ENCODE assay signal across 17 cellular contexts in genomic region chr10:58712982-58713381, GRCh38.
A peak's percentile ranks its signal among the peaks of the same experiment; 100 is the strongest.
DNase-seq lines count a peak whose midpoint lies in the region; ATAC-seq, FAIRE-seq and TF ChIP-seq lines count a peak whose summit lies in the region.
"Had no signal": no experiment of that assay in that cellular context is flagged by ENCODE, and none has a peak within 500 bp of the region (broad histone marks: within the 10 kb centered on the region; RNA-seq: fewer than 3 reads in every experiment).

No MANE protein-coding gene starts in this region.

- no CpG with 5 or more reads among the region's 1 CpG for WGBS in IMR-90 (ENCODE audit: extremely low coverage in 2 of 2, insufficient read length in 1 of 2), 2 experiments
- 69% methylated on average over 1 of the region's 1 CpG; no CpG with 5 or more reads in 1 of the 2 experiments for WGBS in H1 (ENCODE audit: extremely low coverage in 1 of 2, insufficient coverage in 1 of 2, insufficient read length in 1 of 2, insufficient replicate concordance in 2 of 2, low coverage in 1 of 2, low lambda C conversion rate in 2 of 2, missing lambda C conversion rate in 1 of 2), 2 experiments

- intact Hi-C loops in IMR-90 (cut with micrococcal nuclease): no loop called here

- H3K79me2 ChIP-seq in H1 (ENCODE audit: control insufficient read depth in 1 of 2, insufficient read depth in 2 of 2, low read length in 2 of 2): no peaks in the 10 kb centered on the region

- CTCF ChIA-PET in IMR-90 (lab: Yijun Ruan, JAX) (no interaction called here), H1 (lab: Charles Lee; ENCODE audit: partially characterized antibody) (interaction anchor here (2.5 kb wide), 1 partner anchor 9 kb away, joined by 10 read pairs; no protein-coding TSS in a partner anchor)

- H3K9me1 ChIP-seq in IMR-90 (ENCODE audit: insufficient read depth, low read length): peaks cover 3% of the 10 kb centered on the region; the same call in 1 of the 2 replicates

- H3K14ac ChIP-seq in IMR-90 (replicated peaks; ENCODE audit: low read depth, low read length) (no peak overlapping the region), H1 (ENCODE audit: insufficient read length) (no peak overlapping the region)

- no peaks in the 10 kb centered on the region for H3K36me3 Mint-ChIP-seq in nephron (ENCODE audit: low read depth)
- H3K36me3 Mint-ChIP-seq: activated CD8-positive, alpha-beta memory T cell treated with anti-CD3 and anti-CD28 coated beads, Interleukin-2, amount 10 ng/mL, durations not matched to agents 7 days and 5 days; CD14-positive monocyte had no signal

- TF ChIP-seq EP300 in H1 (IDR thresholded peaks at IDR 0.05; ENCODE audit: borderline replicate concordance in 1 of 2, low read depth in 2 of 2, low read length in 2 of 2): no peak

- H2BK5ac ChIP-seq in IMR-90 (ENCODE audit: low read depth, low read length, poor library complexity, severe bottlenecking) (no peak overlapping the region), H1 (ENCODE audit: low read depth, low read length) (no peak overlapping the region)

- no peaks in the 10 kb centered on the region for H3K23me2 ChIP-seq in H1 (ENCODE audit: low read depth, low read length)

- H3K9me3 ChIP-seq in IMR-90 (ENCODE audit: control insufficient read depth, insufficient read depth, low read length) (no peaks in the 10 kb centered on the region), H1 (ENCODE audit: insufficient read depth in 2 of 2, low read depth in 1 of 2, low read length in 1 of 2) (no peaks in the 10 kb centered on the region)
- H3K9me3 ChIP-seq: breast epithelium, prostate gland had no signal

- H4K8ac ChIP-seq in IMR-90 (ENCODE audit: low read depth in 2 of 2, low read length in 2 of 2): no peak overlapping the region
- H4K8ac ChIP-seq in H1 (ENCODE audit: extremely low read depth, insufficient read depth, low read length): no peak overlapping the region

- H2AK9ac ChIP-seq in IMR-90 (replicated peaks; ENCODE audit: low read depth, low read length, poor library complexity): no peak overlapping the region

- H3K4me2 ChIP-seq in IMR-90 (ENCODE audit: low read depth, low read length) (no peak overlapping the region), H1 (ENCODE audit: insufficient read depth in 1 of 2, low read depth in 2 of 2, low read length in 2 of 2) (no peak overlapping the region)

- no peak overlapping the region for H4K5ac ChIP-seq in IMR-90 (ENCODE audit: low read depth, low read length)
- no peak overlapping the region for H4K5ac ChIP-seq in H1 (ENCODE audit: insufficient read length, low read depth, low read length)

- H3K18ac ChIP-seq in IMR-90 (ENCODE audit: low read depth, low read length) (no peak overlapping the region), H1 (ENCODE audit: extremely low read depth, low read length) (no peak overlapping the region)

- H3K27ac Mint-ChIP-seq in nephron: peak overlapping the region; percentile 24 to 69 (median 52)
- H3K27ac Mint-ChIP-seq: activated CD8-positive, alpha-beta memory T cell treated with anti-CD3 and anti-CD28 coated beads, Interleukin-2, amount 10 ng/mL, durations not matched to agents 7 days and 5 days; CD14-positive monocyte had no signal

- H3K27me3 Mint-ChIP-seq in nephron (ENCODE audit: low read depth): no peaks in the 10 kb centered on the region
- H3K27me3 Mint-ChIP-seq: activated CD8-positive, alpha-beta memory T cell treated with anti-CD3 and anti-CD28 coated beads, Interleukin-2, amount 10 ng/mL, durations not matched to agents 7 days and 5 days had no signal

- no peak overlapping the region for H2AFZ ChIP-seq in IMR-90 (replicated peaks; ENCODE audit: low read length, poor library complexity)
- H2AFZ ChIP-seq in H1 (ENCODE audit: low read length): no peak overlapping the region

- peaks cover 10% of the 10 kb centered on the region for H3K9me3 Mint-ChIP-seq in nephron

- no peaks in the 10 kb centered on the region for H4K20me1 ChIP-seq in IMR-90 (ENCODE audit: insufficient read depth, low read length)
- no peaks in the 10 kb centered on the region for H4K20me1 ChIP-seq in H1 (replicated peaks in 1 of 2; ENCODE audit: control insufficient read depth in 1 of 2, insufficient read depth in 2 of 2, low read length in 2 of 2)

- no peak overlapping the region for H2BK20ac ChIP-seq in IMR-90 (ENCODE audit: low read depth, low read length)
- H2BK20ac ChIP-seq in H1 (ENCODE audit: low read length): no peak overlapping the region

- H3K9ac ChIP-seq in IMR-90 (ENCODE audit: low read depth, low read length) (no peak overlapping the region), H1 (replicated peaks in 1 of 4; ENCODE audit: extremely low read depth in 1 of 4, low read depth in 3 of 4, low read length in 3 of 4) (no peak overlapping the region)

- no peak for DNase-seq in AG10803 (ENCODE audit: low read depth)
- no peak for DNase-seq in IMR-90
- DNase-seq in H1 (ENCODE audit: low read depth in 1 of 2, low spot score in 2 of 2): no peak
- DNase-seq in SHP77 treated with DMSO at 0.1 percent for 48 hours (lab: John Stamatoyannopoulos, UW): no peak
- DNase-seq in H4 (ENCODE audit: low spot score): no peak
- DNase-seq in MV-4-11 (lab: John Stamatoyannopoulos, UW): no peak
- DNase-seq: activated CD8-positive, alpha-beta memory T cell treated with anti-CD3 and anti-CD28 coated beads, Interleukin-2, amount 10 ng/mL, durations not matched to agents 7 days and 5 days; effector memory CD4-positive, alpha-beta T cell; kidney; NCI-H1092; WERI-Rb-1 had no signal

- H3K79me1 ChIP-seq in IMR-90 (ENCODE audit: low read depth in 1 of 2, low read length in 2 of 2) (peaks cover 10 to 14% of the 10 kb centered on the region in 2 experiments), H1 (ENCODE audit: low read depth, low read length) (no peaks in the 10 kb centered on the region)

- H3K4me3 ChIP-seq in AG10803 (ENCODE audit: low read length) (no peak overlapping the region), IMR-90 (ENCODE audit: insufficient read depth, low read depth, low read length) (no peak overlapping the region), H1 (ENCODE audit: extremely low read depth in 1 of 4, insufficient read depth in 2 of 4, low read depth in 3 of 4, low read length in 4 of 4) (no peak overlapping the region)
- H3K4me3 ChIP-seq: breast epithelium, GM12878, prostate gland had no signal

- TF ChIP-seq POLR2A in IMR-90 (IDR thresholded peaks at IDR 0.05; ENCODE audit: low read depth, low read length) (no peak), H1 (IDR thresholded peaks at IDR 0.05; ENCODE audit: control extremely low read depth in 1 of 2, low read depth in 2 of 2, low read length in 2 of 2) (no peak)

- ATAC-seq in IMR-90 (ENCODE audit: low read depth) (no peak), HG02973 (IDR thresholded peaks at IDR 0.05; ENCODE audit: unreplicated experiment) (no peak)
- ATAC-seq: activated CD8-positive, alpha-beta memory T cell treated with anti-CD3 and anti-CD28 coated beads, Interleukin-2, amount 10 ng/mL, durations not matched to agents 7 days and 5 days; GM12878 had no signal

- H3K36me3 ChIP-seq in IMR-90 (ENCODE audit: control insufficient read depth, insufficient read depth, low read length) (peaks cover 2% of the 10 kb centered on the region), H1 (ENCODE audit: control insufficient read depth in 2 of 4, insufficient read depth in 4 of 4, low read length in 3 of 4) (no peaks in the 10 kb centered on the region)
- H3K36me3 ChIP-seq: breast epithelium, prostate gland, WERI-Rb-1 had no signal

- peak; percentile 42 for TF ChIP-seq CTCF in AG10803 (conservative IDR thresholded peaks at IDR 0.05; ENCODE audit: low read length)
- TF ChIP-seq CTCF in IMR-90 (conservative IDR thresholded peaks at IDR 0.05; ENCODE audit: low read depth, low read length): peak; percentile 25; the same call in 1 of the 2 replicates
- TF ChIP-seq CTCF in H1 (IDR thresholded peaks at IDR 0.05; ENCODE audit: control extremely low read depth in 1 of 3, insufficient read depth in 1 of 3, low read depth in 1 of 3, low read length in 3 of 3): peak; percentile 15 to 27 (median 26); a peak in 3 of 4 replicates
- TF ChIP-seq CTCF in nephron (IDR thresholded peaks at IDR 0.05; ENCODE audit: unreplicated experiment in 3 of 3): peak; percentile 21 to 35 (median 31)

- FAIRE-seq in H1 (lab: Jason Lieb, UNC): no peak
- FAIRE-seq: GM12878, kidney had no signal

- H3K4me3 Mint-ChIP-seq in nephron: no peak overlapping the region
- H3K4me3 Mint-ChIP-seq: activated CD8-positive, alpha-beta memory T cell treated with anti-CD3 and anti-CD28 coated beads, Interleukin-2, amount 10 ng/mL, durations not matched to agents 7 days and 5 days; CD14-positive monocyte had no signal

- H4K91ac ChIP-seq in IMR-90 (ENCODE audit: insufficient read depth, low read depth, low read length): no peak overlapping the region
- no peak overlapping the region for H4K91ac ChIP-seq in H1 (replicated peaks; ENCODE audit: insufficient read length, low read length)

- in situ Hi-C loops in IMR-90 (cut with MboI; ENCODE audit: low sequenced_read_pairs): no loop called here

- H2BK12ac ChIP-seq in H1 (ENCODE audit: low read depth, low read length): no peak overlapping the region

- H3K27me3 ChIP-seq in IMR-90 (ENCODE audit: control insufficient read depth, insufficient read depth, low read length) (no peaks in the 10 kb centered on the region), H1 (replicated peaks in 1 of 4; ENCODE audit: control insufficient read depth in 3 of 4, extremely low read depth in 1 of 4, insufficient read depth in 3 of 4, low read length in 3 of 4) (no peaks in the 10 kb centered on the region)
- H3K27me3 ChIP-seq: breast epithelium had no signal

- H3K4ac ChIP-seq in IMR-90 (ENCODE audit: low read depth, low read length): no peak overlapping the region
- no peak overlapping the region for H3K4ac ChIP-seq in H1 (replicated peaks; ENCODE audit: insufficient read length, low read depth, low read length)

- no peak overlapping the region for H3K56ac ChIP-seq in IMR-90 (ENCODE audit: extremely low read depth, insufficient read depth, low read length)
- no peak overlapping the region for H3K56ac ChIP-seq in H1 (replicated peaks; ENCODE audit: insufficient read length, low read depth, low read length)

- H3K4me1 ChIP-seq in IMR-90 (ENCODE audit: control insufficient read depth, insufficient read depth, low read length) (peaks cover 5% of the 10 kb centered on the region), H1 (replicated peaks in 1 of 4; ENCODE audit: control insufficient read depth in 3 of 4, insufficient read depth in 4 of 4, low read length in 3 of 4) (no peaks in the 10 kb centered on the region)
- H3K4me1 ChIP-seq: breast epithelium, prostate gland had no signal

- no peak for TF ChIP-seq RAD21 in IMR-90 (IDR thresholded peaks at IDR 0.05; ENCODE audit: low read length)
- TF ChIP-seq RAD21 in H1 (IDR thresholded peaks at IDR 0.05 in 1 of 2, conservative IDR thresholded peaks at IDR 0.05 in 1 of 2; ENCODE audit: low read depth in 2 of 2, low read length in 2 of 2): peak; percentile 26 to 37; a peak in 3 of 4 replicates

- BruUV-seq in IMR-90 (replicated peaks; lab: Mats Ljungman, UMichigan): no TSS peak

- H2AK5ac ChIP-seq in IMR-90 (ENCODE audit: low read depth, low read length) (no peak overlapping the region), H1 (ENCODE audit: low read depth, low read length) (no peak overlapping the region)

- H3K27ac ChIP-seq in IMR-90 (ENCODE audit: insufficient read depth, low read length) (no peak overlapping the region), H1 (ENCODE audit: low read depth, low read length) (no peak overlapping the region)
- H3K27ac ChIP-seq: breast epithelium, prostate gland, WERI-Rb-1 had no signal

- dilution Hi-C loops in IMR-90 (cut with HindIII; ENCODE audit: low sequenced_read_pairs, unreplicated experiment): no loop called here

- POLR2A ChIA-PET in IMR-90 (lab: Charles Lee; ENCODE audit: unreplicated experiment) (no interaction called here), H1 (lab: Charles Lee; ENCODE audit: partially characterized antibody) (no interaction called here)

- H2BK15ac ChIP-seq in IMR-90 (ENCODE audit: low read depth, low read length) (no peak overlapping the region), H1 (ENCODE audit: low read length) (no peak overlapping the region)

- peaks cover 24% of the 10 kb centered on the region for H3K4me1 Mint-ChIP-seq in nephron
- H3K4me1 Mint-ChIP-seq: activated CD8-positive, alpha-beta memory T cell treated with anti-CD3 and anti-CD28 coated beads, Interleukin-2, amount 10 ng/mL, durations not matched to agents 7 days and 5 days; CD14-positive monocyte had no signal

- H3K23ac ChIP-seq in IMR-90 (ENCODE audit: low read depth, low read length) (no peak overlapping the region), H1 (ENCODE audit: insufficient read length) (no peak overlapping the region)

- H2BK120ac ChIP-seq in IMR-90 (ENCODE audit: low read depth, low read length): no peak overlapping the region
- no peak overlapping the region for H2BK120ac ChIP-seq in H1 (replicated peaks; ENCODE audit: low read depth, low read length)
